27 cellular contexts compared by ENCODE assay signal in the genomic region with DNA sequence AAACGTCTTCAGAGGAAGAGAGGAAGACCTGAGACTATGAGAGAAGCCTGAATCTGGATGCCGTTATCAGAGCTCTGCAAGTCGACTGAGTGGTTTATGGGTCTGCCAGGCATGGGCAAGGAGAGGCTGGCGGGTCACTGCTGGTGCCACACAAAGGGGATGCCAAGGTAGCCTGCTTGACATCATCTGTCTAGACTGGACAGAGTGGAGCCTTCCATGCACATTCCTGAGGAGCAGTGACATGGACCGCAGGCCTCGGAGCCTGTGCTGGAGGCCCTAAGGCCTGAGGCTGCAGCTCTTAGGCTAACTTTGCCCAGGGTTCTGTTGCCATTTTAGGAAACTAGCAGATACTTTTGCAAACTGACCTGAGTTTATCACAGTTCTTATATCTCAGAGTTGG.
"Had no signal": no experiment of that assay in that cellular context is flagged by ENCODE, and none has a peak within 500 bp of the region (broad histone marks: within the 10 kb centered on the region; RNA-seq: fewer than 3 reads in every experiment).

No MANE protein-coding gene starts in this region.

- H2AFZ ChIP-seq: neural progenitor cell had no signal

- H3K4me1 ChIP-seq: left ventricle myocardium inferior, pancreas, prostate gland, spleen, transverse colon, vagina had no signal

- H3K27ac Mint-ChIP-seq: immature natural killer cell; naive B cell; natural killer cell; neural progenitor cell; stimulated activated effector memory CD8-positive, alpha-beta T cell treated with anti-CD3 and anti-CD28 coated beads, Interleukin-12 subunit alpha, Interleukin-12 subunit beta, amount 100 ng/mL, for 72 hours; stimulated activated naive CD8-positive, alpha-beta T cell treated with anti-CD3 and anti-CD28 coated beads, Interleukin-15, Interleukin-2, amounts not matched to agents 100 ng/mL and 50 ng/mL, for 24 hours had no signal

- ATAC-seq: heart left ventricle; left cardiac atrium; natural killer cell; pancreas; right cardiac atrium; sciatic nerve; stimulated activated effector memory CD8-positive, alpha-beta T cell treated with anti-CD3 and anti-CD28 coated beads, Interleukin-12 subunit alpha, Interleukin-12 subunit beta, amount 100 ng/mL, for 72 hours had no signal

- H3K4me1 Mint-ChIP-seq: immature natural killer cell; natural killer cell; stimulated activated effector memory CD8-positive, alpha-beta T cell treated with anti-CD3 and anti-CD28 coated beads, Interleukin-12 subunit alpha, Interleukin-12 subunit beta, amount 100 ng/mL, for 72 hours had no signal

- H3K4me3 ChIP-seq: heart left ventricle, left ventricle myocardium inferior, lung, neural progenitor cell, pancreas, prostate gland, skin epidermis, spleen, transverse colon, upper lobe of left lung, vagina had no signal

- H3K4me2 ChIP-seq: neural progenitor cell had no signal

- H3K36me3 ChIP-seq: heart left ventricle, left ventricle myocardium inferior, neural progenitor cell, pancreas, prostate gland, spleen, transverse colon, upper lobe of left lung, vagina had no signal

- H3K27me3 ChIP-seq: pancreas, upper lobe of left lung, vagina had no signal

- H3K27me3 Mint-ChIP-seq: stimulated activated naive CD8-positive, alpha-beta T cell treated with anti-CD3 and anti-CD28 coated beads, Interleukin-15, Interleukin-2, amounts not matched to agents 100 ng/mL and 50 ng/mL, for 24 hours had no signal

- H3K4me3 Mint-ChIP-seq: immature natural killer cell; mesothelial cell of epicardium; naive B cell; natural killer cell; neural progenitor cell; stimulated activated effector memory CD8-positive, alpha-beta T cell treated with anti-CD3 and anti-CD28 coated beads, Interleukin-12 subunit alpha, Interleukin-12 subunit beta, amount 100 ng/mL, for 72 hours; stimulated activated naive CD8-positive, alpha-beta T cell treated with anti-CD3 and anti-CD28 coated beads, Interleukin-15, Interleukin-2, amounts not matched to agents 100 ng/mL and 50 ng/mL, for 24 hours had no signal

- H3K9me3 ChIP-seq: heart left ventricle, left ventricle myocardium inferior, pancreas, prostate gland, spleen, transverse colon, upper lobe of left lung, vagina had no signal

- H3K27ac ChIP-seq: heart left ventricle, left ventricle myocardium inferior, neural progenitor cell, pancreas, prostate gland, skin epidermis, spleen, transverse colon, upper lobe of left lung, vagina had no signal

- H3K36me3 Mint-ChIP-seq: immature natural killer cell; mesothelial cell of epicardium; naive B cell; natural killer cell; neural progenitor cell; stimulated activated effector memory CD8-positive, alpha-beta T cell treated with anti-CD3 and anti-CD28 coated beads, Interleukin-12 subunit alpha, Interleukin-12 subunit beta, amount 100 ng/mL, for 72 hours had no signal

- H3K9me3 Mint-ChIP-seq: immature natural killer cell; mesothelial cell of epicardium; naive B cell; natural killer cell; neural progenitor cell; stimulated activated effector memory CD8-positive, alpha-beta T cell treated with anti-CD3 and anti-CD28 coated beads, Interleukin-12 subunit alpha, Interleukin-12 subunit beta, amount 100 ng/mL, for 72 hours; stimulated activated naive CD8-positive, alpha-beta T cell treated with anti-CD3 and anti-CD28 coated beads, Interleukin-15, Interleukin-2, amounts not matched to agents 100 ng/mL and 50 ng/mL, for 24 hours had no signal

- DNase-seq: heart left ventricle; hypothalamus; immature natural killer cell; kidney; left cardiac atrium; left ventricle myocardium inferior; mesendoderm; naive B cell; natural killer cell; pancreas; retina; right cardiac atrium; spleen; stimulated activated CD4-positive, alpha-beta T cell treated with anti-CD3 and anti-CD28 coated beads, Interleukin-4, amount 100 ng/mL, for 24 hours; stimulated activated naive CD4-positive, alpha-beta T cell; substantia nigra; transverse colon had no signal

- H3K9ac ChIP-seq: neural progenitor cell had no signal
